3 cellular contexts compared by ENCODE assay signal in the genomic region with DNA sequence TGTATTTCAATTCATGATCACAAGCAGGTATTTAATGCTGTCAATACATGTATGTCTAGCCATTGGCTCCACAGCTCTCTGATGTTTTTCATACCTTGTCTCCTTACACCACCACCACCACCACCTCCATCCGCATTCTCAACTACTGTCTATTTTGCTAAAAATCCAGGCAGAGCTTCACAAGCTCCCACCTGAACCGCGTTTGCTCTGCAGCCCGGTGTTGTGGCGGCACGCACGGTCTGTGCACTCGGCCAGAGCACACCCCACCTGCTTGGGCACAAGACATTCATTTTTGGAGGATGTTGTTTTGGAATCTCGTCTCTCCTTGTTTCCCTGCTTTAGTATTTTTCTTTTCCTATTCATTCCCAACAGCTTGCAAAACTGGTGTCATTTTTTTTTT. TPM values are rescaled to one million over a fixed set of nuclear protein-coding genes. Genes with fewer than 3 reads are reported as not detected.
"Had no signal": no experiment of that assay in that cellular context is flagged by ENCODE, and none has a peak within 500 bp of the region (broad histone marks: within the 10 kb centered on the region; RNA-seq: fewer than 3 reads in every experiment).

No MANE protein-coding gene starts in this region.

- H3K4me3 ChIP-seq: GM12878 had no signal

- DNase-seq: GDM1, GF-D8 had no signal

RNA-seq across cellular contexts. Expression of a gene that starts 37.6 kb away (rescaled TPM):
- total RNA-seq: GM12878 had no signal
